In genomic region chr1:207013321-207014085, GRCh38 we compare ENCODE assay signal across 39 cellular contexts. TPM values are rescaled to one million over a fixed set of nuclear protein-coding genes. Genes with fewer than 3 reads are reported as not detected.
"Had no signal": no experiment of that assay in that cellular context is flagged by ENCODE, and none has a peak within 500 bp of the region (broad histone marks: within the 10 kb centered on the region; RNA-seq: fewer than 3 reads in every experiment).

No MANE protein-coding gene starts in this region.

- H3K4me1 ChIP-seq: adrenal gland, ascending aorta had no signal

- H3K27ac ChIP-seq: adrenal gland, ascending aorta, body of pancreas, brain microvascular endothelial cell, breast epithelium, cardiac muscle cell had no signal

- H3K27me3 ChIP-seq: adrenal gland, ascending aorta, body of pancreas, brain microvascular endothelial cell, breast epithelium had no signal

- H3K9me3 ChIP-seq: adrenal gland, ascending aorta, body of pancreas had no signal

- FAIRE-seq: astrocyte, bronchial epithelial cell had no signal

- H3K4me3 ChIP-seq: adrenal gland, ascending aorta, body of pancreas, breast epithelium, cardiac muscle cell had no signal

- ATAC-seq: activated naive CD4-positive, alpha-beta T cell treated with anti-CD3 and anti-CD28 coated beads, Interleukin-2, amount 50 U/mL, for 72 hours; activated naive CD8-positive, alpha-beta T cell treated with anti-CD3 and anti-CD28 coated beads, Interleukin-2, amount 50 U/mL, for 24 hours; activated T-cell treated with anti-CD3 and anti-CD28 coated beads, Interleukin-2, amount 50 U/mL, for 4 hours; activated T-cell treated with anti-CD3 and anti-CD28 coated beads, Interleukin-2, amount 50 U/mL, for 72 hours; activated T-helper 17 cell treated with anti-CD3 and anti-CD28 coated beads, Interleukin-2, amount 50 U/mL, for 72 hours; body of pancreas had no signal

- DNase-seq: activated effector memory CD4-positive, alpha-beta T cell treated with anti-CD3 and anti-CD28 coated beads, Interleukin-2, amount 50 U/mL, for 16 hours; activated effector memory CD4-positive, alpha-beta T cell treated with Interleukin-2 at 50 U/mL for 16 hours; activated gamma-delta T cell; activated gamma-delta T cell treated with Interleukin-2 at 50 U/mL for 16 hours; activated naive CD4-positive, alpha-beta T cell; activated naive CD4-positive, alpha-beta T cell treated with anti-CD3 and anti-CD28 coated beads for 36 hours; activated naive CD4-positive, alpha-beta T cell treated with anti-CD3 and anti-CD28 coated beads, Interleukin-2, amount 10 ng/mL, durations not matched to agents 7 days and 5 days; activated naive CD4-positive, alpha-beta T cell treated with anti-CD3 and anti-CD28 coated beads, Interleukin-2, amount 50 U/mL, for 16 hours; activated naive CD4-positive, alpha-beta T cell treated with Interleukin-2 at 50 U/mL for 16 hours; activated naive CD8-positive, alpha-beta T cell treated with anti-CD3 and anti-CD28 coated beads for 36 hours; activated naive CD8-positive, alpha-beta T cell treated with anti-CD3 and anti-CD28 coated beads, Interleukin-2, amount 10 ng/mL, durations not matched to agents 7 days and 5 days; activated naive CD8-positive, alpha-beta T cell treated with anti-CD3 and anti-CD28 coated beads, Interleukin-2, amount 50 U/mL, for 24 hours; activated T-cell treated with anti-CD3 and anti-CD28 coated beads, Interleukin-2, amount 50 U/mL, for 1 hour; activated T-cell treated with anti-CD3 and anti-CD28 coated beads, Interleukin-2, amount 50 U/mL, for 24 hours; activated T-cell treated with anti-CD3 and anti-CD28 coated beads, Interleukin-2, amount 50 U/mL, for 4 hours; activated T-cell treated with anti-CD3 and anti-CD28 coated beads, Interleukin-2, amount 50 U/mL, for 48 hours; activated T-cell treated with anti-CD3 and anti-CD28 coated beads, Interleukin-2, amount 50 U/mL, for 72 hours; adrenal gland; amniotic stem cell; amygdala; anterior cingulate cortex; aorta; body of pancreas; brain microvascular endothelial cell; caudate nucleus; central memory CD4-positive, alpha-beta T cell; cerebellar nuclear complex had no signal

- H3K36me3 ChIP-seq: adrenal gland, ascending aorta, brain microvascular endothelial cell, breast epithelium, cardiac muscle cell had no signal

RNA-seq across cellular contexts. Expression of gene C1orf116, which starts 19.1 kb away (rescaled TPM):
- total RNA-seq: activated naive CD4-positive, alpha-beta T cell treated with anti-CD3 and anti-CD28 coated beads for 36 hours; activated naive CD8-positive, alpha-beta T cell treated with anti-CD3 and anti-CD28 coated beads, Interleukin-2, amount 10 ng/mL, durations not matched to agents 7 days and 5 days; activated T-helper 1 cell treated with anti-CD3 and anti-CD28 coated beads, Interleukin-12 subunit alpha, Interleukin-12 subunit beta, Interleukin-2, Interleukin-4 antibody, amounts not matched to agents 30 ng/mL and 10 ng/mL and 1 ng/mL, durations not matched to agents 14 hours and 24 hours and 36 hours; activated T-helper 17 cell treated with anti-CD3 and anti-CD28 coated beads, Interleukin-2, amount 50 U/mL, for 72 hours; activated T-helper 2 cell treated with anti-CD3 and anti-CD28 coated beads, Interferon-gamma antibody, Interleukin-2, Interleukin-4, amounts not matched to agents 10 μg/mL and 5 μg/mL and 100 μg/mL, durations not matched to agents 14 hours and 24 hours and 36 hours; ascending aorta had no signal

RNA-seq across cellular contexts. Expression of gene FCAMR, which starts 43.2 kb away (rescaled TPM):
- total RNA-seq: activated naive CD4-positive, alpha-beta T cell treated with anti-CD3 and anti-CD28 coated beads for 36 hours; activated naive CD4-positive, alpha-beta T cell treated with anti-CD3 and anti-CD28 coated beads, Interleukin-2, amount 50 U/mL, for 72 hours; activated naive CD8-positive, alpha-beta T cell treated with anti-CD3 and anti-CD28 coated beads for 36 hours; activated T-cell treated with anti-CD3 and anti-CD28 coated beads, Interleukin-2, amount 50 U/mL, for 4 hours; activated T-cell treated with anti-CD3 and anti-CD28 coated beads, Interleukin-2, amount 50 U/mL, for 72 hours; activated T-helper 1 cell treated with anti-CD3 and anti-CD28 coated beads, Interleukin-12 subunit alpha, Interleukin-12 subunit beta, Interleukin-2, Interleukin-4 antibody, amounts not matched to agents 30 ng/mL and 10 ng/mL and 1 ng/mL, durations not matched to agents 14 hours and 24 hours and 36 hours; activated T-helper 17 cell treated with anti-CD3 and anti-CD28 coated beads, Interleukin-2, amount 50 U/mL, for 72 hours; activated T-helper 2 cell treated with anti-CD3 and anti-CD28 coated beads, Interferon-gamma antibody, Interleukin-2, Interleukin-4, amounts not matched to agents 10 μg/mL and 5 μg/mL and 100 μg/mL, durations not matched to agents 14 hours and 24 hours and 36 hours; adrenal gland; aorta; ascending aorta; astrocyte; body of pancreas; breast epithelium; bronchial epithelial cell; cardiac muscle cell; cardiac septum; cerebellum; chondrocyte had no signal
- polyA plus RNA-seq: adrenal gland, aorta, cardiac muscle cell had no signal
